9 cellular contexts compared by ENCODE assay signal in the genomic region with DNA sequence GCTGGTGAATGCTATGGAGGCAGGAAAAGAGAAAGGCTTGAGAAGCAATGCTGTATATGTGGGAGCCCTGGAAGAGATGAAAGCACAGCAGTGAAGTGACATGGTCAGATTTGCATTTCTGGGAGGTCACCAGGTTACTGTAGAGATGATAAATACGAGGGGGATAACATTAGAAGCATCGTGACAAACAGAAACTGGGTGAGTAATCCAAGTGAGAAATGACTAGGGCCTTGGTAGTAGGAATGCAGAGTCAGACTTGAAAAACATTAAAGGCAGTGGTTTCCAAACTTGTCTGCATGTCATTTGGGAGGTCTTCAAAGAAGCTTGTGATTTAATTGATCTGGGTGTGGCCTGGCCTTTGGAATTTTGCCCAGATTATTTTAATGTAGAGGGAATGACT. TPM values are rescaled to one million over a fixed set of nuclear protein-coding genes. Genes with fewer than 3 reads are reported as not detected.
DNase-seq lines count a peak whose midpoint lies in the region; ATAC-seq and TF ChIP-seq lines count a peak whose summit lies in the region.
"Had no signal": no experiment of that assay in that cellular context is flagged by ENCODE, and none has a peak within 500 bp of the region (broad histone marks: within the 10 kb centered on the region; RNA-seq: fewer than 3 reads in every experiment).

No MANE protein-coding gene starts in this region.

- ATAC-seq in GM18499 (IDR thresholded peaks at IDR 0.05; ENCODE audit: insufficient read depth, unreplicated experiment): peak; percentile 100
- ATAC-seq in GM21447 (IDR thresholded peaks at IDR 0.05; ENCODE audit: unreplicated experiment): peak; percentile 99
- ATAC-seq in HG03457 (IDR thresholded peaks at IDR 0.05; ENCODE audit: unreplicated experiment): peak; percentile 91
- peak; percentile 88 for ATAC-seq in foreskin keratinocyte

- no peaks in the 10 kb centered on the region for H3K4me1 Mint-ChIP-seq in CD14-positive monocyte

- POLR2A ChIA-PET in HEK293T (lab: Yijun Ruan, JAX): no interaction called here

- H3K9me3 Mint-ChIP-seq in CD14-positive monocyte: peaks cover 0 to 12% (median 8%) of the 10 kb centered on the region in 7 donors
- H3K9me3 Mint-ChIP-seq: stimulated activated naive CD8-positive, alpha-beta T cell treated with anti-CD3 and anti-CD28 coated beads, Interleukin-15, Interleukin-2, amounts not matched to agents 100 ng/mL and 50 ng/mL, for 24 hours had no signal

- H3K27ac ChIP-seq in foreskin keratinocyte: peak overlapping the region; percentile 55

- peak; percentile 53 to 76 for DNase-seq in foreskin keratinocyte
- DNase-seq in HEK293T (ENCODE audit: extremely low spot score): no peak
- DNase-seq in NCI-H1436 (lab: John Stamatoyannopoulos, UW): no peak
- no peak for DNase-seq in SKM-1 (lab: John Stamatoyannopoulos, UW; ENCODE audit: unreplicated experiment)
- no peak for DNase-seq in CD14-positive monocyte (ENCODE audit: low spot score)

- no peak overlapping the region for H3K4me3 Mint-ChIP-seq in CD14-positive monocyte
- H3K4me3 Mint-ChIP-seq: stimulated activated naive CD8-positive, alpha-beta T cell treated with anti-CD3 and anti-CD28 coated beads, Interleukin-15, Interleukin-2, amounts not matched to agents 100 ng/mL and 50 ng/mL, for 24 hours had no signal

- CTCF ChIA-PET in HEK293T (lab: Yijun Ruan, JAX): no interaction called here

- H3K27me3 Mint-ChIP-seq in CD14-positive monocyte (ENCODE audit: low read depth in 3 of 3): peaks cover 0 to under 1% (median 0%) of the 10 kb centered on the region in 3 donors

- no peak overlapping the region for H3K27ac Mint-ChIP-seq in CD14-positive monocyte

- no peak for TF ChIP-seq CTCF in foreskin keratinocyte (conservative IDR thresholded peaks at IDR 0.05)
- no peak for TF ChIP-seq CTCF in CD14-positive monocyte (IDR thresholded peaks at IDR 0.05)

- intact Hi-C loops in CD14-positive monocyte (cut with micrococcal nuclease): no loop called here

- no peaks in the 10 kb centered on the region for H3K27me3 ChIP-seq in foreskin keratinocyte

- H3K36me3 Mint-ChIP-seq in CD14-positive monocyte: no peaks in the 10 kb centered on the region

- no peaks in the 10 kb centered on the region for H3K4me1 ChIP-seq in foreskin keratinocyte

TF ChIP-seq in HEK293T, 16 proteins besides CTCF, POLR2A, EP300 and RAD21:
- TF ChIP-seq HDGF (IDR thresholded peaks at IDR 0.05; ENCODE audit: borderline replicate concordance): no peak
- TF ChIP-seq FOXA1 (IDR thresholded peaks at IDR 0.05): no peak
- TF ChIP-seq BHLHE40 (IDR thresholded peaks at IDR 0.05; ENCODE audit: borderline replicate concordance): no peak
- no peak for TF ChIP-seq PKNOX1 (IDR thresholded peaks at IDR 0.05)
- TF ChIP-seq ELF4 (IDR thresholded peaks at IDR 0.05): no peak
- no peak for TF ChIP-seq LEF1 (IDR thresholded peaks at IDR 0.05; ENCODE audit: borderline replicate concordance)
- no peak for TF ChIP-seq FOXM1 (IDR thresholded peaks at IDR 0.05; ENCODE audit: borderline replicate concordance)
- TF ChIP-seq NFRKB (IDR thresholded peaks at IDR 0.05): no peak
- TF ChIP-seq TARDBP (IDR thresholded peaks at IDR 0.05): no peak
- TF ChIP-seq ZNF384 (IDR thresholded peaks at IDR 0.05): no peak
- TF ChIP-seq CTBP1 (IDR thresholded peaks at IDR 0.05; ENCODE audit: borderline replicate concordance): no peak
- TF ChIP-seq L3MBTL2 (conservative IDR thresholded peaks at IDR 0.05): no peak
- TF ChIP-seq ARNT (IDR thresholded peaks at IDR 0.05): no peak
- TF ChIP-seq FOXK2 (IDR thresholded peaks at IDR 0.05): no peak
- TF ChIP-seq SUZ12 (IDR thresholded peaks at IDR 0.05): no peak
- TF ChIP-seq SP1 (IDR thresholded peaks at IDR 0.05): no peak

RNA-seq across cellular contexts. Expression of gene CCDC34, which starts 44.0 kb away (rescaled TPM):
- total RNA-seq in foreskin keratinocyte: 11.0 and 12.6 TPM in 2 replicates
- polyA plus RNA-seq in foreskin keratinocyte (11.2 and 14.5 TPM in 2 replicates), CD14-positive monocyte (under 1 TPM; 0.08 to 0.11 TPM)

Comparison
In these comparisons a context has a peak if more than half of its experiments do, and no peak if none do; other contexts are left out.
1. DNase-seq: peak in foreskin keratinocyte (2 of 2); none in HEK293T (single experiment), NCI-H1436 (single experiment), SKM-1 (single experiment) and CD14-positive monocyte (single experiment).
2. RNA of gene CCDC34, which starts 44.0 kb away (polyA plus RNA-seq): 11.2 to 14.5 TPM in foreskin keratinocyte; 0.08 to 0.11 TPM in CD14-positive monocyte; every median in the first group is over 10 times any median in the second.
3. Peak in every context shown above with its lines, with median percentiles within 50 percentile points of each other: ATAC-seq.